Comparison of ENCODE assay signal across 1 cellular context in genomic region chr15:32952901-32953889, GRCh38.
TF ChIP-seq lines count a peak whose summit lies in the region.

No MANE protein-coding gene starts in this region.

TF ChIP-seq in HepG2, 621 proteins besides CTCF, POLR2A, EP300 and RAD21 (continued from another document):
- no peak for TF ChIP-seq CSRNP1 (CRISPR knock-in tag; IDR thresholded peaks at IDR 0.05)
